In the genomic region with DNA sequence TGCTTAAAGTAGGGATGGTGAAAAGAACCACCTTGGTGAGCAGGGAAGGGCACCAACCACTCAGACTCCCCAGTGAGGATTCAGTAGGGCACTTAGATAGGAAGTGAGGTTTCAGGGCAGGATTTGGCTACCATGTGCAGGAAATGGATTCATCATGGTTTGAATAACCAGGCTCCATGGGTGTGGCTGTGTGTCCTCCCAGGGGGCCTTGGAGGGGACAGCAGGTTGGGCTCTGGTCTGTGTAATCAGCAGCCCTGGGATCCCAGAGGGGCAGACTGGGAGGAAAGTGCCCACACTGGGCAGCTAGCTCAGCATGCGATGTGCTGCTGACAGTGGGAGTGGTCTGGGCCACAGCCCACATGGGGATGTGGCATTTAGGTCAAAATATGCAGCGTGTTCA, we compare ENCODE assay signal across 23 cellular contexts.
"Had no signal": no experiment of that assay in that cellular context is flagged by ENCODE, and none has a peak within 500 bp of the region (broad histone marks: within the 10 kb centered on the region; RNA-seq: fewer than 3 reads in every experiment).

No MANE protein-coding gene starts in this region.

- H3K27ac Mint-ChIP-seq: activated CD4-positive, alpha-beta T cell treated with anti-CD3 and anti-CD28 coated beads for 36 hours; activated naive CD8-positive, alpha-beta T cell treated with anti-CD3 and anti-CD28 coated beads, Interleukin-2, amount 10 ng/mL, durations not matched to agents 7 days and 5 days; memory B cell; progenitor cell of endocrine pancreas; stimulated activated naive B cell treated with anti-CD40 and anti-IgM and Interleukin-4, amounts not matched to agents 10 μg/mL and 1 μg/mL and 100 μg/mL, for 72 hours had no signal

- H3K36me3 Mint-ChIP-seq: activated naive CD8-positive, alpha-beta T cell treated with anti-CD3 and anti-CD28 coated beads, Interleukin-2, amount 10 ng/mL, durations not matched to agents 7 days and 5 days; memory B cell; stimulated activated naive B cell treated with anti-CD40 and anti-IgM and Interleukin-4, amounts not matched to agents 10 μg/mL and 1 μg/mL and 100 μg/mL, for 72 hours had no signal

- ATAC-seq: activated CD4-positive, alpha-beta T cell treated with anti-CD3 and anti-CD28 coated beads for 36 hours; activated T-cell treated with anti-CD3 and anti-CD28 coated beads, Interleukin-2, amount 50 U/mL, for 4 hours; heart right ventricle; left colon; stimulated activated naive B cell treated with anti-CD40 and anti-IgM and Interleukin-4, amounts not matched to agents 10 μg/mL and 1 μg/mL and 100 μg/mL, for 72 hours had no signal

- H3K4me3 Mint-ChIP-seq: activated CD4-positive, alpha-beta T cell treated with anti-CD3 and anti-CD28 coated beads for 36 hours; activated naive CD8-positive, alpha-beta T cell treated with anti-CD3 and anti-CD28 coated beads, Interleukin-2, amount 10 ng/mL, durations not matched to agents 7 days and 5 days; activated T-cell treated with anti-CD3 and anti-CD28 coated beads, Interleukin-2, amount 50 U/mL, for 4 hours; memory B cell; stimulated activated naive B cell treated with anti-CD40 and anti-IgM and Interleukin-4, amounts not matched to agents 10 μg/mL and 1 μg/mL and 100 μg/mL, for 72 hours had no signal

- H3K4me1 Mint-ChIP-seq: activated CD4-positive, alpha-beta T cell treated with anti-CD3 and anti-CD28 coated beads for 36 hours; stimulated activated naive B cell treated with anti-CD40 and anti-IgM and Interleukin-4, amounts not matched to agents 10 μg/mL and 1 μg/mL and 100 μg/mL, for 72 hours had no signal

- DNase-seq: activated CD4-positive, alpha-beta T cell treated with anti-CD3 and anti-CD28 coated beads for 36 hours; activated CD4-positive, alpha-beta T cell treated with anti-CD3 and anti-CD28 coated beads, Interleukin-2, amount 50 U/mL, for 4 hours; activated CD8-positive, alpha-beta memory T cell treated with anti-CD3 and anti-CD28 coated beads for 24 hours; activated CD8-positive, alpha-beta memory T cell treated with anti-CD3 and anti-CD28 coated beads, Interleukin-2, amount 50 U/mL, for 4 hours; activated naive CD4-positive, alpha-beta T cell treated with Interleukin-2 at 50 U/mL for 16 hours; activated naive CD8-positive, alpha-beta T cell treated with anti-CD3 and anti-CD28 coated beads, Interleukin-2, amount 10 ng/mL, durations not matched to agents 7 days and 5 days; activated T-cell treated with anti-CD3 and anti-CD28 coated beads, Interleukin-2, amount 50 U/mL, for 4 hours; amygdala; cortex of kidney; heart right ventricle; islet precursor cell; left colon; occipital lobe; retina; stimulated activated CD4-positive, alpha-beta T cell treated with anti-CD3 and anti-CD28 coated beads, Interleukin-2, amount 100 ng/mL, for 48 hours; stimulated activated CD8-positive, alpha-beta memory T cell treated with anti-CD3 and anti-CD28 coated beads, Interleukin-4, amount 100 ng/mL, for 48 hours; stimulated activated naive B cell treated with anti-CD40 and anti-IgM and Interleukin-4, amounts not matched to agents 10 μg/mL and 1 μg/mL and 100 μg/mL, for 72 hours; T-helper 9 cell; testis; trophoblast cell; uterus had no signal

- H3K9me3 Mint-ChIP-seq: activated naive CD8-positive, alpha-beta T cell treated with anti-CD3 and anti-CD28 coated beads, Interleukin-2, amount 10 ng/mL, durations not matched to agents 7 days and 5 days; activated T-cell treated with anti-CD3 and anti-CD28 coated beads, Interleukin-2, amount 50 U/mL, for 4 hours; memory B cell; stimulated activated naive B cell treated with anti-CD40 and anti-IgM and Interleukin-4, amounts not matched to agents 10 μg/mL and 1 μg/mL and 100 μg/mL, for 72 hours had no signal
